In the genomic region with DNA sequence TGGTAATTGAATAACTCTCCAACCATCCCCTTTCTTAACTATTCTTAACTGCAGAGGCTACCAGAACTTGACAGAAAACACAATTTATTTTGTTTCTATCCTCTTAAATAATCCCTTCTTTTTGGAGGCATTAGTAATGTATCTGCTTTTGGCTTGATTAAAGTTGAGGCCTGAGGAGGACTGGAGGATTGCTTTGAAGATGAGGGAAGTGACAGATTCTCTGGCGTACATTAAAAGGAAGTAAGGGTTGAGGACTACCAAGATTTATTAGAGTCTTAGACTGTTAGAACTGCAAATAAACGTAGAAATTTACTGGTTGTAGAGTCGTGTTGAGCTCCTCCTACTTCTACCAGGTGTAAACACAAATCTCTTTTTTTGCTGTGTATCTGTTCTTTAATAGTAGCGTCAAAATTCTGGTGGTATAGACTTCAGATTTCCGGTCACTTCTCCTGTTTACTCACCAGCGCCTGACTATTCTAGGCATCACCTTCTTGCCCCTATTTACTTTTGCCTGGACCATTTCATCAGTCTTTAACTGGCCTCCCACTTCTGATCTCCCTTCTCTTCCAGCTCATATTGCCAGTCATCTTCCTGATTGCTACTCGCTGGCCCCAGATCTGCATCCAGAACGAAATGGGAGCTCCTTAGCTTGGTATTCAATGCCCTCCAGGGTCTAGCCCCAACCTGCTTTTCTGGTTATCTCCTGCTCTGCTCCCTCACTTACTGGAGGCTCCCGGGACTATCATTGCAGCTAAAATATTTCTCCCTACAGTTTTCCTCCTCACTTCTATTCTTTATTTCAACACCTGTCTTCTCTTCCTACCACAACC, we compare ENCODE assay signal across 12 cellular contexts. TPM values are rescaled to one million over a fixed set of nuclear protein-coding genes. Genes with fewer than 3 reads are reported as not detected.
DNase-seq lines count a peak whose midpoint lies in the region; ATAC-seq and TF ChIP-seq lines count a peak whose summit lies in the region.
"Had no signal": no experiment of that assay in that cellular context is flagged by ENCODE, and none has a peak within 500 bp of the region (broad histone marks: within the 10 kb centered on the region; RNA-seq: fewer than 3 reads in every experiment).

No MANE protein-coding gene starts in this region.

- peak overlapping the region in 3 of 4 donors; percentile 4 to 53 (median 8) for H3K27ac ChIP-seq in gastroesophageal sphincter
- peak overlapping the region; percentile 56 to 59 for H3K27ac ChIP-seq in tibial artery
- H3K27ac ChIP-seq in WERI-Rb-1, result no peak overlapping the region
- no peak overlapping the region for H3K27ac ChIP-seq in neural progenitor cell
- H3K27ac ChIP-seq: breast epithelium had no signal

- no peak for TF ChIP-seq CTCF in gastroesophageal sphincter (IDR thresholded peaks at IDR 0.05)
- no peak for TF ChIP-seq CTCF in tibial artery (IDR thresholded peaks at IDR 0.05)
- TF ChIP-seq CTCF in WERI-Rb-1 (IDR thresholded peaks at IDR 0.05; ENCODE audit: low read depth, low read length), result no peak
- no peak for TF ChIP-seq CTCF in neural progenitor cell (IDR thresholded peaks at IDR 0.05)

- peaks cover 50% of the 10 kb centered on the region for H4K20me1 ChIP-seq in neural progenitor cell (ENCODE audit: low read depth)

- TF ChIP-seq EP300 in gastroesophageal sphincter (IDR thresholded peaks at IDR 0.05), result no peak

- WGBS in gastroesophageal sphincter (ENCODE audit: low coverage in 1 of 2), 2 donors, result 66 to 67% methylated on average over 6 to 9 of the region's 9 CpGs

- intact Hi-C loops in tibial artery (cut with DNase I; ENCODE audit: low total_unique reads), result no loop called here

- peaks cover 11 to 54% of the 10 kb centered on the region in 2 donors for H3K36me3 Mint-ChIP-seq in activated T-cell treated with anti-CD3 and anti-CD28 coated beads, Interleukin-2, amount 50 U/mL, for 72 hours (ENCODE audit: insufficient read depth in 2 of 2)
- H3K36me3 Mint-ChIP-seq in activated T-helper 17 cell treated with anti-CD3 and anti-CD28 coated beads, Interleukin-2, amount 50 U/mL, for 72 hours (ENCODE audit: low read depth), result peaks cover 98% of the 10 kb centered on the region
- H3K36me3 Mint-ChIP-seq in neural progenitor cell, result peaks cover 51% of the 10 kb centered on the region

- H3K36me3 ChIP-seq in gastroesophageal sphincter, result peaks cover 0 to 81% of the 10 kb centered on the region in 2 donors
- peaks cover 42 to 64% (median 58%) of the 10 kb centered on the region in 3 donors for H3K36me3 ChIP-seq in tibial artery
- peaks cover 66% of the 10 kb centered on the region for H3K36me3 ChIP-seq in WERI-Rb-1
- H3K36me3 ChIP-seq in neural progenitor cell, result no peaks in the 10 kb centered on the region
- H3K36me3 ChIP-seq: breast epithelium had no signal

- H3K4me1 Mint-ChIP-seq in activated T-cell treated with anti-CD3 and anti-CD28 coated beads, Interleukin-2, amount 50 U/mL, for 72 hours (ENCODE audit: low read depth), result peaks cover 64% of the 10 kb centered on the region
- peaks cover 21% of the 10 kb centered on the region for H3K4me1 Mint-ChIP-seq in activated T-helper 17 cell treated with anti-CD3 and anti-CD28 coated beads, Interleukin-2, amount 50 U/mL, for 72 hours
- H3K4me1 Mint-ChIP-seq in neural progenitor cell, result peaks cover 12% of the 10 kb centered on the region

- no peak overlapping the region for H2AFZ ChIP-seq in neural progenitor cell (replicated peaks)

- no peaks in the 10 kb centered on the region for H3K27me3 Mint-ChIP-seq in activated T-cell treated with anti-CD3 and anti-CD28 coated beads, Interleukin-2, amount 50 U/mL, for 72 hours (ENCODE audit: low read depth)
- H3K27me3 Mint-ChIP-seq in activated T-helper 17 cell treated with anti-CD3 and anti-CD28 coated beads, Interleukin-2, amount 50 U/mL, for 72 hours, result no peaks in the 10 kb centered on the region
- no peaks in the 10 kb centered on the region for H3K27me3 Mint-ChIP-seq in neural progenitor cell (ENCODE audit: insufficient read depth, low read depth)
- H3K27me3 Mint-ChIP-seq: activated CD4-positive, alpha-beta T cell treated with anti-CD3 and anti-CD28 coated beads for 36 hours had no signal

- no peak for TF ChIP-seq POLR2A in gastroesophageal sphincter (IDR thresholded peaks at IDR 0.05)

- H3K79me2 ChIP-seq in neural progenitor cell (ENCODE audit: low read depth), result peaks cover 97% of the 10 kb centered on the region

- peak overlapping the region; percentile 14 for H3K27ac Mint-ChIP-seq in activated T-cell treated with anti-CD3 and anti-CD28 coated beads, Interleukin-2, amount 50 U/mL, for 72 hours
- peak overlapping the region; percentile 0 for H3K27ac Mint-ChIP-seq in activated T-helper 17 cell treated with anti-CD3 and anti-CD28 coated beads, Interleukin-2, amount 50 U/mL, for 72 hours
- no peak overlapping the region for H3K27ac Mint-ChIP-seq in neural progenitor cell

- H3K4me1 ChIP-seq in gastroesophageal sphincter, result peaks cover 0 to 96% (median 18%) of the 10 kb centered on the region in 3 donors
- H3K4me1 ChIP-seq in tibial artery, result peaks cover 0 to 94% (median 49%) of the 10 kb centered on the region in 4 donors
- peaks cover 15% of the 10 kb centered on the region for H3K4me1 ChIP-seq in neural progenitor cell
- H3K4me1 ChIP-seq: breast epithelium had no signal

- no peaks in the 10 kb centered on the region for H3K9me3 Mint-ChIP-seq in activated T-cell treated with anti-CD3 and anti-CD28 coated beads, Interleukin-2, amount 50 U/mL, for 72 hours
- H3K9me3 Mint-ChIP-seq in activated T-helper 17 cell treated with anti-CD3 and anti-CD28 coated beads, Interleukin-2, amount 50 U/mL, for 72 hours, result no peaks in the 10 kb centered on the region
- no peaks in the 10 kb centered on the region for H3K9me3 Mint-ChIP-seq in neural progenitor cell

- H3K27me3 ChIP-seq in gastroesophageal sphincter (no peaks in the 10 kb centered on the region), tibial artery (no peaks in the 10 kb centered on the region), WERI-Rb-1 (ENCODE audit: insufficient read depth, low read depth, severe bottlenecking) (no peaks in the 10 kb centered on the region), neural progenitor cell (no peaks in the 10 kb centered on the region)
- H3K27me3 ChIP-seq: breast epithelium had no signal

- H3K4me2 ChIP-seq in neural progenitor cell, result no peak overlapping the region

- H3K9me3 ChIP-seq in gastroesophageal sphincter (no peaks in the 10 kb centered on the region), tibial artery (no peaks in the 10 kb centered on the region), WERI-Rb-1 (ENCODE audit: severe bottlenecking) (no peaks in the 10 kb centered on the region), neural progenitor cell (ENCODE audit: low read depth) (no peaks in the 10 kb centered on the region)
- H3K9me3 ChIP-seq: breast epithelium had no signal

- no peak overlapping the region for H3K9ac ChIP-seq in neural progenitor cell

- H3K4me3 Mint-ChIP-seq in activated T-cell treated with anti-CD3 and anti-CD28 coated beads, Interleukin-2, amount 50 U/mL, for 72 hours, result no peak overlapping the region
- H3K4me3 Mint-ChIP-seq in activated T-helper 17 cell treated with anti-CD3 and anti-CD28 coated beads, Interleukin-2, amount 50 U/mL, for 72 hours, result no peak overlapping the region
- H3K4me3 Mint-ChIP-seq in neural progenitor cell, result no peak overlapping the region
- H3K4me3 Mint-ChIP-seq: activated CD4-positive, alpha-beta T cell treated with anti-CD3 and anti-CD28 coated beads for 36 hours had no signal

- H3K4me3 ChIP-seq in gastroesophageal sphincter, result no peak overlapping the region
- H3K4me3 ChIP-seq in tibial artery, result peak overlapping the region; percentile 5 to 7
- H3K4me3 ChIP-seq in WERI-Rb-1 (ENCODE audit: low read depth, low read length), result no peak overlapping the region
- no peak overlapping the region for H3K4me3 ChIP-seq in neural progenitor cell
- H3K4me3 ChIP-seq: breast epithelium had no signal

- DNase-seq in activated T-cell treated with anti-CD3 and anti-CD28 coated beads, Interleukin-2, amount 50 U/mL, for 72 hours, result no peak
- no peak for DNase-seq in activated T-cell treated with anti-CD3 and anti-CD28 coated beads, Interleukin-2, amount 50 U/mL, for 48 hours
- DNase-seq in tibial artery (no peak), WERI-Rb-1 (no peak), neural progenitor cell (ENCODE audit: low spot score) (no peak)
- DNase-seq: MV-4-11 had no signal

- peak in 1 of 2 donors; percentile 16 for ATAC-seq in activated T-cell treated with anti-CD3 and anti-CD28 coated beads, Interleukin-2, amount 50 U/mL, for 72 hours (replicated peaks in 1 of 2)
- no peak for ATAC-seq in activated T-helper 17 cell treated with anti-CD3 and anti-CD28 coated beads, Interleukin-2, amount 50 U/mL, for 72 hours (replicated peaks)
- ATAC-seq in gastroesophageal sphincter (no peak), GM18511 (IDR thresholded peaks at IDR 0.05; ENCODE audit: unreplicated experiment) (no peak)
- ATAC-seq: activated CD4-positive, alpha-beta T cell treated with anti-CD3 and anti-CD28 coated beads for 36 hours; left ventricle myocardium superior had no signal

- H3F3A ChIP-seq in neural progenitor cell (ENCODE audit: low read depth), result peaks cover 17% of the 10 kb centered on the region

RNA-seq across cellular contexts. Expression of a gene that starts 8.5 kb away (rescaled TPM):
- 1 to 10 TPM; 4.9 to 5.0 TPM for total RNA-seq in activated T-cell treated with anti-CD3 and anti-CD28 coated beads, Interleukin-2, amount 50 U/mL, for 72 hours
- 1 to 10 TPM; 3.0 to 7.3 TPM for total RNA-seq in activated T-helper 17 cell treated with anti-CD3 and anti-CD28 coated beads, Interleukin-2, amount 50 U/mL, for 72 hours
- total RNA-seq in gastroesophageal sphincter (10 to 100 TPM in 3 of 4 donors, 1 to 10 TPM in 1; 6.2 to 24.9 (median 15.0) TPM), neural progenitor cell (ENCODE audit: low replicate concordance) (4.3 and 8.0 TPM in 2 replicates)

Comparison
In these comparisons a context has a peak if more than half of its experiments do, and no peak if none do; other contexts are left out.
1. H3K27ac ChIP-seq: peak in gastroesophageal sphincter (3 of 4) and tibial artery (2 of 2); none in WERI-Rb-1 (single experiment) and neural progenitor cell (single experiment).
2. H3K4me3 ChIP-seq: peak in tibial artery (2 of 2); none in gastroesophageal sphincter (0 of 2), WERI-Rb-1 (single experiment) and neural progenitor cell (single experiment).